ENCODE assay signal across 33 cellular contexts in genomic region chr2:88024509-88024908, GRCh38. TPM values are rescaled to one million over a fixed set of nuclear protein-coding genes. Genes with fewer than 3 reads are reported as not detected.
DNase-seq lines count a peak whose midpoint lies in the region; ATAC-seq and TF ChIP-seq lines count a peak whose summit lies in the region.
"Had no signal": no experiment of that assay in that cellular context is flagged by ENCODE, and none has a peak within 500 bp of the region (broad histone marks: within the 10 kb centered on the region; RNA-seq: fewer than 3 reads in every experiment).

No MANE protein-coding gene starts in this region.

- H3K18ac ChIP-seq in trophoblast cell (ENCODE audit: low read length): no peak overlapping the region

- H3K27me3 Mint-ChIP-seq in WTC11 (ENCODE audit: low read depth): no peaks in the 10 kb centered on the region
- H3K27me3 Mint-ChIP-seq in MCF 10A (ENCODE audit: insufficient read depth, unreplicated experiment): no peaks in the 10 kb centered on the region
- H3K27me3 Mint-ChIP-seq: activated naive CD4-positive, alpha-beta T cell treated with anti-CD3 and anti-CD28 coated beads, Interleukin-2, amount 50 U/mL, for 24 hours; type B pancreatic cell had no signal

- H3K4me3 Mint-ChIP-seq in WTC11: peak overlapping the region; percentile 16
- no peak overlapping the region for H3K4me3 Mint-ChIP-seq in MCF 10A (ENCODE audit: unreplicated experiment)
- H3K4me3 Mint-ChIP-seq: activated naive CD4-positive, alpha-beta T cell treated with anti-CD3 and anti-CD28 coated beads, Interleukin-2, amount 50 U/mL, for 24 hours; nephron; T-helper 2 cell treated with Interferon-gamma antibody and Interleukin-4, amounts not matched to agents 5 μg/mL and 100 μg/mL, for 36 hours; type B pancreatic cell had no signal

- H3K27me3 ChIP-seq in iPS-18a (ENCODE audit: control insufficient read depth, insufficient read depth, low read length): no peaks in the 10 kb centered on the region
- H3K27me3 ChIP-seq in trophoblast cell (ENCODE audit: insufficient read depth, low read length): no peaks in the 10 kb centered on the region
- H3K27me3 ChIP-seq: BLaER1, breast epithelium, MG63, ovary had no signal

- intact Hi-C loops in MCF 10A (cut with micrococcal nuclease): no loop called here

- no peak overlapping the region for H3K14ac ChIP-seq in trophoblast cell (ENCODE audit: low read length)

- H3K9me3 Mint-ChIP-seq in WTC11 (no peaks in the 10 kb centered on the region), MCF 10A (ENCODE audit: unreplicated experiment) (no peaks in the 10 kb centered on the region)
- H3K9me3 Mint-ChIP-seq: activated naive CD4-positive, alpha-beta T cell treated with anti-CD3 and anti-CD28 coated beads, Interleukin-2, amount 50 U/mL, for 24 hours; activated T-helper 2 cell treated with anti-CD3 and anti-CD28 coated beads, Interferon-gamma antibody, Interleukin-2, Interleukin-4, amounts not matched to agents 10 μg/mL and 5 μg/mL and 100 μg/mL, durations not matched to agents 14 hours and 24 hours and 36 hours; nephron; type B pancreatic cell had no signal

- no peak overlapping the region for H4K91ac ChIP-seq in trophoblast cell (ENCODE audit: low read depth, low read length)

- no peak overlapping the region for H3K4ac ChIP-seq in trophoblast cell (ENCODE audit: low read depth, low read length)

- H3K27ac ChIP-seq in iPS-18a (ENCODE audit: low read length): peak overlapping the region; percentile 16
- no peak overlapping the region for H3K27ac ChIP-seq in trophoblast cell (ENCODE audit: low read depth, low read length)
- H3K27ac ChIP-seq: BLaER1, breast epithelium, epithelial cell of prostate, ovary had no signal

- no peak overlapping the region for H3K23ac ChIP-seq in trophoblast cell (ENCODE audit: low read length)

- H3K79me1 ChIP-seq in trophoblast cell (ENCODE audit: low read length): peaks cover 2% of the 10 kb centered on the region

- ATAC-seq in WTC11: peak; percentile 100
- ATAC-seq: left cardiac atrium had no signal

- no peaks in the 10 kb centered on the region for H3K79me2 ChIP-seq in trophoblast cell (ENCODE audit: control insufficient read depth, insufficient read depth, low read length, poor library complexity)

- peak overlapping the region; percentile 83 for H3K27ac Mint-ChIP-seq in WTC11
- H3K27ac Mint-ChIP-seq in MCF 10A (ENCODE audit: low read depth, unreplicated experiment): no peak overlapping the region
- H3K27ac Mint-ChIP-seq: activated naive CD4-positive, alpha-beta T cell treated with anti-CD3 and anti-CD28 coated beads, Interleukin-2, amount 50 U/mL, for 24 hours; activated T-helper 2 cell treated with anti-CD3 and anti-CD28 coated beads, Interferon-gamma antibody, Interleukin-2, Interleukin-4, amounts not matched to agents 10 μg/mL and 5 μg/mL and 100 μg/mL, durations not matched to agents 14 hours and 24 hours and 36 hours; nephron; T-helper 2 cell treated with Interferon-gamma antibody and Interleukin-4, amounts not matched to agents 5 μg/mL and 100 μg/mL, for 36 hours; type B pancreatic cell had no signal

- H3K36me3 Mint-ChIP-seq in WTC11 (no peaks in the 10 kb centered on the region), MCF 10A (ENCODE audit: insufficient read depth, unreplicated experiment) (peaks cover 36% of the 10 kb centered on the region)

- CTCF ChIA-PET in HEK293T (lab: Yijun Ruan, JAX) (no interaction called here), WTC11 (lab: Charles Lee) (interaction anchor here (0.6 to 1.4 kb wide), 7 partner anchors 22 to 167 kb away, joined by 3 to 5 read pairs (median 3); partner anchors contain the start of gene THNSL2), MCF 10A (lab: Yijun Ruan, JAX) (interaction anchor here (0.6 to 0.8 kb wide), 3 partner anchors 23 to 135 kb away, joined by 3 to 5 read pairs (median 3); no protein-coding TSS in a partner anchor)

- H4K8ac ChIP-seq in trophoblast cell (ENCODE audit: low read depth, low read length): no peak overlapping the region

- no CpG with 5 or more reads among the region's 6 CpGs for WGBS in trophoblast cell (ENCODE audit: extremely low coverage, insufficient coverage, insufficient read length)

- H2AK5ac ChIP-seq in trophoblast cell (ENCODE audit: low read length): no peak overlapping the region

- DNase-seq in HEK293T (ENCODE audit: extremely low spot score): no peak
- peak; percentile 80 for DNase-seq in WTC11 (ENCODE audit: low spot score)
- DNase-seq in trophoblast cell: no peak
- no peak for DNase-seq in MCF 10A (ENCODE audit: unreplicated experiment)
- no peak for DNase-seq in NCI-H128 (lab: John Stamatoyannopoulos, UW; ENCODE audit: unreplicated experiment)
- no peak for DNase-seq in HK-2 (ENCODE audit: unreplicated experiment)
- DNase-seq: activated CD4-positive, alpha-beta T cell treated with anti-CD3 and anti-CD28 coated beads for 4 hours; amygdala; DMS153; KG1; left cardiac atrium; MG63; NCI-H1105 treated with DMSO at 0.1 percent for 48 hours; NCI-H2029 treated with DMSO at 0.1 percent for 48 hours; NCI-H345; ovary; SIG-M5; stimulated activated CD4-positive, alpha-beta T cell treated with anti-CD3 and anti-CD28 coated beads, Interleukin-15, amount 100 ng/mL, for 24 hours; stimulated activated CD4-positive, alpha-beta T cell treated with anti-CD3 and anti-CD28 coated beads, Interleukin-4, amount 100 ng/mL, for 4 hours had no signal

- H2BK12ac ChIP-seq in trophoblast cell (ENCODE audit: low read length): no peak overlapping the region

- H3K9me3 ChIP-seq in iPS-18a (ENCODE audit: control insufficient read depth, low read depth, low read length) (no peaks in the 10 kb centered on the region), trophoblast cell (ENCODE audit: insufficient read depth, low read depth, low read length) (no peaks in the 10 kb centered on the region)
- H3K9me3 ChIP-seq: breast epithelium, MG63, ovary had no signal

- H3K4me3 ChIP-seq in iPS-18a (ENCODE audit: low read length) (no peak overlapping the region), trophoblast cell (ENCODE audit: low read depth, low read length) (no peak overlapping the region)
- H3K4me3 ChIP-seq: BLaER1, breast epithelium, MG63, ovary had no signal

- H4K12ac ChIP-seq in trophoblast cell (ENCODE audit: low read depth, low read length): no peak overlapping the region

- POLR2A ChIA-PET in HEK293T (lab: Yijun Ruan, JAX) (no interaction called here), WTC11 (lab: Charles Lee) (no interaction called here), MCF 10A (lab: Yijun Ruan, JAX) (interaction anchor here (0.7 kb wide), 1 partner anchor 16 kb away, joined by 4 read pairs; no protein-coding TSS in a partner anchor)

- H3K4me1 ChIP-seq in iPS-18a (ENCODE audit: control insufficient read depth, low read depth, low read length): peaks cover 11% of the 10 kb centered on the region
- H3K4me1 ChIP-seq in trophoblast cell (ENCODE audit: control insufficient read depth in 1 of 2, insufficient read depth in 2 of 2, low read length in 2 of 2): no peaks in the 10 kb centered on the region
- H3K4me1 ChIP-seq: breast epithelium had no signal

- H3K36me3 ChIP-seq in iPS-18a (ENCODE audit: control insufficient read depth, low read depth, low read length): peaks cover 3% of the 10 kb centered on the region
- peaks cover 0 to 7% of the 10 kb centered on the region in 2 experiments for H3K36me3 ChIP-seq in trophoblast cell (ENCODE audit: control insufficient read depth in 1 of 2, insufficient read depth in 2 of 2, low read length in 2 of 2)
- H3K36me3 ChIP-seq: breast epithelium, ovary had no signal

- H2BK5ac ChIP-seq in trophoblast cell (ENCODE audit: low read depth, low read length, poor library complexity): no peak overlapping the region

- peak overlapping the region; percentile 52 for H3K4me2 ChIP-seq in trophoblast cell (ENCODE audit: low read length)
- H3K4me2 ChIP-seq: BLaER1 had no signal

- TF ChIP-seq CTCF in WTC11 (IDR thresholded peaks at IDR 0.05) (no peak), MCF 10A (IDR thresholded peaks at IDR 0.05; ENCODE audit: unreplicated experiment) (no peak)

- H2BK120ac ChIP-seq in trophoblast cell (ENCODE audit: insufficient read depth, low read length, poor library complexity): no peak overlapping the region

- H3K4me1 Mint-ChIP-seq in WTC11 (peaks cover 47% of the 10 kb centered on the region), MCF 10A (ENCODE audit: insufficient read depth, unreplicated experiment) (no peaks in the 10 kb centered on the region)

- H3K9ac ChIP-seq in iPS-18a (ENCODE audit: low read length) (peak overlapping the region; percentile 8), trophoblast cell (ENCODE audit: low read length) (no peak overlapping the region)
- H3K9ac ChIP-seq: BLaER1 had no signal

- no TSS peak for BruUV-seq in MCF 10A (replicated peaks; lab: Mats Ljungman, UMichigan)

- no peak overlapping the region for H2AFZ ChIP-seq in trophoblast cell (ENCODE audit: insufficient read depth, low read length, poor library complexity)

TF ChIP-seq in HEK293T, 16 proteins besides CTCF, POLR2A, EP300 and RAD21 (continues in another document):
- no peak for TF ChIP-seq TARDBP (IDR thresholded peaks at IDR 0.05)
- TF ChIP-seq, protein P1, sequence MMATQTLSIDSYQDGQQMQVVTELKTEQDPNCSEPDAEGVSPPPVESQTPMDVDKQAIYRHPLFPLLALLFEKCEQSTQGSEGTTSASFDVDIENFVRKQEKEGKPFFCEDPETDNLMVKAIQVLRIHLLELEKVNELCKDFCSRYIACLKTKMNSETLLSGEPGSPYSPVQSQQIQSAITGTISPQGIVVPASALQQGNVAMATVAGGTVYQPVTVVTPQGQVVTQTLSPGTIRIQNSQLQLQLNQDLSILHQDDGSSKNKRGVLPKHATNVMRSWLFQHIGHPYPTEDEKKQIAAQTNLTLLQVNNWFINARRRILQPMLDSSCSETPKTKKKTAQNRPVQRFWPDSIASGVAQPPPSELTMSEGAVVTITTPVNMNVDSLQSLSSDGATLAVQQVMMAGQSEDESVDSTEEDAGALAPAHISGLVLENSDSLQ (IDR thresholded peaks at IDR 0.05): 0 out of 2 replicates have a peak, but pooled peaks have one; percentile 21

TF ChIP-seq in WTC11, 78 proteins besides CTCF, POLR2A, EP300 and RAD21 (continues in another document):
- TF ChIP-seq SP1 (CRISPR knock-in tag; conservative IDR thresholded peaks at IDR 0.05): 0 out of 2 replicates have a peak, but pooled peaks have one; percentile 27

RNA-seq across cellular contexts. Expression of gene RNU2-63P, which starts 8.2 kb away (rescaled TPM):
- total RNA-seq in WTC11 (2021) (2.5 to 7.7 TPM (median 5.2 TPM) in 3 replicates), MCF 10A (2022) (5.0 and 9.1 TPM in 2 replicates)
- not detected in 2 replicates for polyA plus RNA-seq in trophoblast cell (2013)
- total RNA-seq: breast epithelium, mucosa of gallbladder, renal cortical epithelial cell, subcutaneous adipose tissue had no signal
- polyA plus RNA-seq: ovary had no signal

RNA-seq across cellular contexts. Expression of gene KRCC1, which starts 31.1 kb away (rescaled TPM):
- 7.6 to 9.6 TPM (median 9.3 TPM) in 3 replicates for total RNA-seq in WTC11 (2021)
- polyA plus RNA-seq in trophoblast cell (2013): 18.5 and 19.1 TPM in 2 replicates
- 24.9 and 36.6 TPM in 2 replicates for total RNA-seq in MCF 10A (2022)

RNA-seq across cellular contexts. Expression of gene SMYD1, which starts 43.1 kb away (rescaled TPM):
- total RNA-seq in WTC11 (2021) (not detected in 3 replicates), MCF 10A (2022) (not detected in 2 replicates)
- polyA plus RNA-seq in trophoblast cell (2013): 3.2 and 4.2 TPM in 2 replicates
- total RNA-seq: activated T-helper 2 cell treated with anti-CD3 and anti-CD28 coated beads, Interferon-gamma antibody, Interleukin-2, Interleukin-4, amounts not matched to agents 10 μg/mL and 5 μg/mL and 100 μg/mL, durations not matched to agents 14 hours and 24 hours and 36 hours; HT1080; lung microvascular endothelial cell; renal cortical epithelial cell; subcutaneous adipose tissue had no signal
- polyA plus RNA-seq: ovary had no signal
